In genomic region chr17:49995055-49995738, GRCh38 we compare ENCODE assay signal across 8 cellular contexts. TPM values are rescaled to one million over a fixed set of nuclear protein-coding genes. Genes with fewer than 3 reads are reported as not detected.
DNase-seq lines count a peak whose midpoint lies in the region; ATAC-seq, FAIRE-seq and TF ChIP-seq lines count a peak whose summit lies in the region.

Gene DLX3, minus strand, starts transcription at chr17:49995224. Its CDS starts 226 bp downstream, at chr17:49994998.

- no peaks in the 10 kb centered on the region for H3K36me3 Mint-ChIP-seq in activated T-cell treated with anti-CD3 and anti-CD28 coated beads, Interleukin-2, amount 50 U/mL, for 4 hours (ENCODE audit: insufficient read depth)

- H3K4me3 ChIP-seq in pancreas, result peak within 1 kb of the TSS in 2 of 4 donors; percentile 44 to 58

- H3K4me1 Mint-ChIP-seq in activated T-cell treated with anti-CD3 and anti-CD28 coated beads, Interleukin-2, amount 50 U/mL, for 4 hours (ENCODE audit: low read depth), result peaks cover 29% of the 10 kb centered on the region

- WGBS in pancreas, 2 donors, result 4% methylated on average over 29 of the region's 29 CpGs

- FAIRE-seq in pancreas (lab: Jason Lieb, UNC), result no peak

- H3K4me1 ChIP-seq in pancreas, result peaks cover 0 to 10% (median 4%) of the 10 kb centered on the region in 3 donors

- peaks cover 0 to 8% (median 1%) of the 10 kb centered on the region in 4 donors for H3K27me3 ChIP-seq in pancreas

- ATAC-seq in activated T-cell treated with anti-CD3 and anti-CD28 coated beads, Interleukin-2, amount 50 U/mL, for 4 hours, result no peak
- peak; percentile 52 to 70 (median 62) for ATAC-seq in pancreas
- no peak for ATAC-seq in HG03432 (IDR thresholded peaks at IDR 0.05; ENCODE audit: unreplicated experiment)
- ATAC-seq in GM21381 (IDR thresholded peaks at IDR 0.05; ENCODE audit: unreplicated experiment), result no peak

- H3K4me3 Mint-ChIP-seq in activated T-cell treated with anti-CD3 and anti-CD28 coated beads, Interleukin-2, amount 50 U/mL, for 4 hours, result peak within 1 kb of the TSS; percentile 79

- no peaks in the 10 kb centered on the region for H3K36me3 ChIP-seq in pancreas

- H3K9me3 ChIP-seq in pancreas, result no peaks in the 10 kb centered on the region

- intact Hi-C loops in pancreas (cut with DNase I), result loop anchor here in 2 of 3 donors (5.0 kb wide), 5 partner anchors 43 to 133 kb away; no protein-coding TSS in a partner anchor

- peaks cover 77% of the 10 kb centered on the region for H3K27me3 Mint-ChIP-seq in activated T-cell treated with anti-CD3 and anti-CD28 coated beads, Interleukin-2, amount 50 U/mL, for 4 hours (ENCODE audit: low read depth)

- no peak within 1 kb of the TSS for H3K27ac ChIP-seq in pancreas

- no peak for TF ChIP-seq CTCF in pancreas (IDR thresholded peaks at IDR 0.05)

- DNase-seq in SIG-M5 treated with dmso at 0.1 percent for 504 hours (lab: John Stamatoyannopoulos, UW; ENCODE audit: unreplicated experiment), result peak; percentile 35
- DNase-seq in SIG-M5 (lab: John Stamatoyannopoulos, UW), result no peak
- peak; percentile 75 for DNase-seq in NCI-H2107 (lab: John Stamatoyannopoulos, UW)
- peak; percentile 19 for DNase-seq in activated T-cell treated with anti-CD3 and anti-CD28 coated beads, Interleukin-2, amount 50 U/mL, for 4 hours
- DNase-seq in glomerular visceral epithelial cell (ENCODE audit: extremely low spot score), result peak; percentile 48
- DNase-seq in pancreas, result peak; percentile 62 to 87 (median 72)

- no peaks in the 10 kb centered on the region for H3K9me3 Mint-ChIP-seq in activated T-cell treated with anti-CD3 and anti-CD28 coated beads, Interleukin-2, amount 50 U/mL, for 4 hours

RNA-seq across cellular contexts. Expression of gene DLX3, which starts in this region (rescaled TPM):
- total RNA-seq in activated T-cell treated with anti-CD3 and anti-CD28 coated beads, Interleukin-2, amount 50 U/mL, for 4 hours, result under 1 TPM; 0.08 to 0.47 (median 0.25) TPM
- total RNA-seq in pancreas, result under 1 TPM; 0.09 to 0.53 (median 0.24) TPM
- under 1 TPM; 0.33 to 0.42 TPM for polyA plus RNA-seq in pancreas

Comparison
In these comparisons a context has a peak if more than half of its experiments do, and no peak if none do; other contexts are left out.
1. Peak in DNase-seq in activated T-cell treated with anti-CD3 and anti-CD28 coated beads, Interleukin-2, amount 50 U/mL, for 4 hours; RNA of the gene not detected or under 1 TPM.
2. Peak in DNase-seq and ATAC-seq in pancreas; RNA of the gene not detected or under 1 TPM.